11 cellular contexts compared by ENCODE assay signal in the genomic region with DNA sequence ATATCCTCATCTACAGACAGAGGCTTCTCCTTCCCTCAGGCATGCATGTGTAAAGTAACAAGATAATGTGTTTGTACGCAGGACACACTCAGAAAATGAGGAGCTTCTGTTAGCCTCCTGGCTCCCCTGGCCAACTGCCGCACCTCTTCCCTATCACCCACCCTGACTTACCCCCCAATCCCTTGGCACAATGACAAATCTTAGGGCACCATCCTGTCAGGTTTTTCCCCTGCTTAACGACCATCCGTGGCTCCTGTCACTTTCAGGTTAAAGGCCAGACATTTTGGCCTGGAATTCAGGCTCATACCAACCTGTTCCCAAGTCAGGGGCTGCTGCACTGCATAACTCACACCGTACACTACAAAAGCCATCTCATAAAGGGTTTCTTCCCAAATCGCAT. TPM values are rescaled to one million over a fixed set of nuclear protein-coding genes. Genes with fewer than 3 reads are reported as not detected.
DNase-seq lines count a peak whose midpoint lies in the region; ATAC-seq, FAIRE-seq and TF ChIP-seq lines count a peak whose summit lies in the region.
"Had no signal": no experiment of that assay in that cellular context is flagged by ENCODE, and none has a peak within 500 bp of the region (broad histone marks: within the 10 kb centered on the region; RNA-seq: fewer than 3 reads in every experiment).

No MANE protein-coding gene starts in this region.

- TF ChIP-seq RAD21 in liver (IDR thresholded peaks at IDR 0.05) = no peak
- TF ChIP-seq RAD21 in HepG2 (CRISPR knock-in tag; IDR thresholded peaks at IDR 0.05) = no peak

- DNase-seq in HepG2 (ENCODE audit: low spot score) (no peak), ascending aorta (ENCODE audit: low spot score in 2 of 2) (no peak), uterus (peak in 1 of 2 donors; percentile 52), NCI-H2107 treated with DMSO at 0.1 percent for 48 hours (lab: John Stamatoyannopoulos, UW; ENCODE audit: unreplicated experiment) (no peak), RCC 7860 (ENCODE audit: low spot score) (no peak)
- peak in 2 of 9 donors; percentile 25 to 34 for DNase-seq in naive thymus-derived CD4-positive, alpha-beta T cell
- DNase-seq: activated CD8-positive, alpha-beta memory T cell treated with anti-CD3 and anti-CD28 coated beads for 24 hours; Caco-2 had no signal

- peak overlapping the region; percentile 52 to 61 for H3K27ac ChIP-seq in liver (ENCODE audit: low read depth in 1 of 2, low read length in 2 of 2)
- no peak overlapping the region for H3K27ac ChIP-seq in HepG2 (ENCODE audit: extremely low read length, insufficient read depth, low read length)
- H3K27ac ChIP-seq in ascending aorta = peak overlapping the region; percentile 78 to 86
- H3K27ac ChIP-seq in naive thymus-derived CD4-positive, alpha-beta T cell (ENCODE audit: low read depth, low read length) = peak overlapping the region; percentile 97
- H3K27ac ChIP-seq in uterus = peak overlapping the region; percentile 97 to 98

- peak overlapping the region; percentile 74 to 99 (median 97) for H3K27ac Mint-ChIP-seq in naive thymus-derived CD4-positive, alpha-beta T cell

- no peaks in the 10 kb centered on the region for H3K27me3 Mint-ChIP-seq in naive thymus-derived CD4-positive, alpha-beta T cell

- peaks cover 0 to 29% (median 0%) of the 10 kb centered on the region in 5 donors for H3K36me3 Mint-ChIP-seq in naive thymus-derived CD4-positive, alpha-beta T cell

- H3K4me3 ChIP-seq in liver (ENCODE audit: low read depth in 1 of 3, low read length in 3 of 3) (no peak overlapping the region), HepG2 (replicated peaks in 1 of 3; ENCODE audit: insufficient read depth in 1 of 3, low read depth in 2 of 3, low read length in 3 of 3) (no peak overlapping the region), ascending aorta (no peak overlapping the region), uterus (peak overlapping the region in 1 of 2 donors; percentile 16)
- peak overlapping the region; percentile 31 for H3K4me3 ChIP-seq in naive thymus-derived CD4-positive, alpha-beta T cell (ENCODE audit: low read length)

- H3K27me3 ChIP-seq in liver (ENCODE audit: control insufficient read depth in 4 of 4, insufficient read depth in 4 of 4, low read length in 3 of 4) (no peaks in the 10 kb centered on the region), HepG2 (ENCODE audit: control insufficient read depth in 1 of 2, insufficient read depth in 2 of 2, low read length in 2 of 2) (no peaks in the 10 kb centered on the region), ascending aorta (no peaks in the 10 kb centered on the region), uterus (no peaks in the 10 kb centered on the region)
- no peaks in the 10 kb centered on the region for H3K27me3 ChIP-seq in naive thymus-derived CD4-positive, alpha-beta T cell (ENCODE audit: control insufficient read depth in 2 of 2, insufficient read depth in 2 of 2, low read length in 2 of 2)

- H3K9ac ChIP-seq in liver (ENCODE audit: low read depth in 1 of 2, low read length in 2 of 2) (no peak overlapping the region), HepG2 (ENCODE audit: insufficient read depth, low read depth, low read length) (no peak overlapping the region)

- H3K9me3 Mint-ChIP-seq in naive thymus-derived CD4-positive, alpha-beta T cell = peaks cover 0 to 2% (median 0%) of the 10 kb centered on the region in 11 donors

- TF ChIP-seq POLR2A in HepG2 (IDR thresholded peaks at IDR 0.05; ENCODE audit: insufficient read depth in 1 of 2, low read depth in 2 of 2, low read length in 2 of 2) (no peak), uterus (IDR thresholded peaks at IDR 0.05) (no peak)

- CTCF ChIA-PET in HepG2 (lab: Yijun Ruan, JAX; ENCODE audit: low intra/inter-chr PET ratio, low total read pairs) = no interaction called here
- CTCF ChIA-PET in naive thymus-derived CD4-positive, alpha-beta T cell (lab: Charles Lee) = interaction anchor here (1.0 to 3.2 kb wide), 6 partner anchors 9 to 56 kb away, joined by 3 to 26 read pairs (median 6); partner anchors contain the start of gene AKNA

- TF ChIP-seq EP300 in HepG2 (IDR thresholded peaks at IDR 0.05; ENCODE audit: low read depth in 2 of 2, low read length in 2 of 2) = no peak
- no peak for TF ChIP-seq EP300 in HepG2 (CRISPR knock-in tag; IDR thresholded peaks at IDR 0.05; ENCODE audit: borderline replicate concordance)

- H2AFZ ChIP-seq in HepG2 (ENCODE audit: low read length) = no peak overlapping the region

- H3K36me3 ChIP-seq in liver (ENCODE audit: control insufficient read depth in 4 of 4, insufficient read depth in 3 of 4, low read depth in 1 of 4, low read length in 3 of 4) = no peaks in the 10 kb centered on the region
- H3K36me3 ChIP-seq in HepG2 (replicated peaks in 1 of 2; ENCODE audit: control insufficient read depth in 1 of 2, insufficient read depth in 2 of 2, low read length in 2 of 2) = no peaks in the 10 kb centered on the region
- H3K36me3 ChIP-seq in ascending aorta = no peaks in the 10 kb centered on the region
- H3K36me3 ChIP-seq in naive thymus-derived CD4-positive, alpha-beta T cell (ENCODE audit: control insufficient read depth in 2 of 3, insufficient read depth in 3 of 3, low read length in 3 of 3) = peaks cover 0 to 3% (median 0%) of the 10 kb centered on the region in 3 experiments
- H3K36me3 ChIP-seq in uterus = no peaks in the 10 kb centered on the region

- POLR2A ChIA-PET in HepG2 (lab: Yijun Ruan, JAX) = no interaction called here
- POLR2A ChIA-PET in naive thymus-derived CD4-positive, alpha-beta T cell (lab: Charles Lee) = interaction anchor here (0.7 to 33.2 kb wide), 8 partner anchors 9 to 258 kb away, joined by 3 to 978 read pairs (median 4); partner anchors contain the start of gene AKNA

- H4K20me1 ChIP-seq in HepG2 (ENCODE audit: insufficient read depth, low read length) = no peaks in the 10 kb centered on the region

- FAIRE-seq in HepG2 (lab: Jason Lieb, UNC) (no peak), RCC 7860 (lab: Jason Lieb, UNC) (no peak)
- FAIRE-seq: GM18507 had no signal

- H3K9me3 ChIP-seq in liver (ENCODE audit: control insufficient read depth in 4 of 4, low read length in 3 of 4) (no peaks in the 10 kb centered on the region), HepG2 (ENCODE audit: low read length) (no peaks in the 10 kb centered on the region), ascending aorta (no peaks in the 10 kb centered on the region), uterus (no peaks in the 10 kb centered on the region)
- H3K9me3 ChIP-seq in naive thymus-derived CD4-positive, alpha-beta T cell (ENCODE audit: control insufficient read depth in 2 of 3, low read length in 3 of 3) = no peaks in the 10 kb centered on the region
- H3K9me3 ChIP-seq: Caco-2 had no signal

- 31% methylated on average over 6 of the region's 6 CpGs for WGBS in liver
- 67% methylated on average over 6 of the region's 6 CpGs for WGBS in HepG2 (ENCODE audit: low lambda C conversion rate)

- H3K79me2 ChIP-seq in HepG2 (ENCODE audit: insufficient read depth, low read length) = no peaks in the 10 kb centered on the region

- no peak for TF ChIP-seq CTCF in liver (IDR thresholded peaks at IDR 0.05; ENCODE audit: low read depth, low read length, missing input control)
- no peak for TF ChIP-seq CTCF in HepG2 (CRISPR knock-in tag; IDR thresholded peaks at IDR 0.05)
- TF ChIP-seq CTCF in ascending aorta (IDR thresholded peaks at IDR 0.05) = no peak
- TF ChIP-seq CTCF in uterus (IDR thresholded peaks at IDR 0.05) = no peak

- H3K4me1 ChIP-seq in liver (ENCODE audit: control insufficient read depth in 4 of 4, insufficient read depth in 4 of 4, low read length in 3 of 4) (peaks cover 6 to 49% (median 43%) of the 10 kb centered on the region in 4 donors), HepG2 (ENCODE audit: insufficient read depth, low read length) (peaks cover 33% of the 10 kb centered on the region), ascending aorta (peaks cover 18 to 41% of the 10 kb centered on the region in 2 donors), uterus (peaks cover 0 to 13% of the 10 kb centered on the region in 2 donors)
- H3K4me1 ChIP-seq in naive thymus-derived CD4-positive, alpha-beta T cell (ENCODE audit: control insufficient read depth in 2 of 2, insufficient read depth in 2 of 2, low read length in 2 of 2) = peaks cover 46 to 70% of the 10 kb centered on the region in 2 donors

- ATAC-seq in HepG2 = no peak
- no peak for ATAC-seq in naive thymus-derived CD4-positive, alpha-beta T cell
- no peak for ATAC-seq in HG02642 (IDR thresholded peaks at IDR 0.05; ENCODE audit: poor library complexity, unreplicated experiment)

- no peak overlapping the region for H3K4me2 ChIP-seq in HepG2 (ENCODE audit: low read depth, low read length)

- H3K4me1 Mint-ChIP-seq in naive thymus-derived CD4-positive, alpha-beta T cell = peaks cover 59 to 77% (median 74%) of the 10 kb centered on the region in 7 donors

- in situ Hi-C loops in HepG2 (cut with HindIII; ENCODE audit: extremely low pct_ligation_motif_present, low pct_unique_long_range_greater_than_20kb) = no loop called here

- H3K4me3 Mint-ChIP-seq in naive thymus-derived CD4-positive, alpha-beta T cell = peak overlapping the region; percentile 77 to 99 (median 90)

- intact Hi-C loops in HepG2 (cut with micrococcal nuclease; ENCODE audit: unreplicated experiment) (no loop called here), ascending aorta (cut with DNase I) (loop anchor here (5.0 to 10.0 kb wide), 4 partner anchors 192 to 1760 kb away; partner anchors contain the start of genes ATP6V1G1 and PAPPA), uterus (cut with DNase I; ENCODE audit: low total_unique reads) (no loop called here)
- intact Hi-C loops in naive thymus-derived CD4-positive, alpha-beta T cell (cut with micrococcal nuclease) = loop anchor here (2.0 to 5.0 kb wide), 2 partner anchors 33 to 56 kb away; no protein-coding TSS in a partner anchor

- BruUV-seq in HepG2 (replicated peaks; lab: Mats Ljungman, UMichigan) = no TSS peak

RNA-seq across cellular contexts. Expression of gene AKNA, which starts 7.4 kb away (rescaled TPM):
- total RNA-seq in liver = 10 to 100 TPM in 1 of 2 donors, 1 to 10 TPM in 1; 7.2 to 31.7 TPM
- 1 to 10 TPM; 4.2 to 6.6 TPM for polyA plus RNA-seq in liver
- 2.5 and 3.1 TPM in 2 replicates for total RNA-seq in HepG2 (2016; rRNA removed; fragmentation: Illumina TruSeq; extraction: Trizol)
- 0.44 and 0.81 TPM in 2 replicates for total RNA-seq in HepG2 (2016; cell fraction: cytosol; rRNA removed; fragmentation: Illumina TruSeq; extraction: Trizol; ENCODE audit: low read depth)
- 2.1 and 3.1 TPM in 2 replicates for total RNA-seq in HepG2 (2016; cell fraction: insoluble cytoplasmic fraction; rRNA removed; fragmentation: Illumina TruSeq; extraction: Trizol)
- 1.4 and 1.9 TPM in 2 replicates for total RNA-seq in HepG2 (2016; cell fraction: membrane; rRNA removed; fragmentation: Illumina TruSeq; extraction: Trizol)
- total RNA-seq in HepG2 (2016; cell fraction: nucleus; rRNA removed; fragmentation: Illumina TruSeq; extraction: Trizol) = 2.4 and 2.8 TPM in 2 replicates
- polyA plus RNA-seq in HepG2 (2011; rRNA removed) = 3.0 and 4.8 TPM in 2 replicates
- polyA plus RNA-seq in HepG2 (2011; cell fraction: cytosol; rRNA removed) = 2.1 and 2.5 TPM in 2 replicates
- 15.0 and 15.5 TPM in 2 replicates for polyA plus RNA-seq in HepG2 (2011; cell fraction: nucleus; rRNA removed)
- 4.7 and 7.6 TPM in 2 replicates for polyA plus RNA-seq in HepG2 (2012)
- polyA plus RNA-seq in HepG2 (2016; cell fraction: cytosol; fragmentation: Illumina TruSeq; extraction: Trizol; ENCODE audit: low read depth) = 0.41 and 0.43 TPM in 2 replicates
- polyA plus RNA-seq in HepG2 (2016; cell fraction: insoluble cytoplasmic fraction; fragmentation: Illumina TruSeq; extraction: Trizol; ENCODE audit: low read depth) = 2.0 and 3.7 TPM in 2 replicates
- polyA plus RNA-seq in HepG2 (2016; cell fraction: membrane; fragmentation: Illumina TruSeq; extraction: Trizol; ENCODE audit: low read depth) = 1.1 and 1.4 TPM in 2 replicates
- polyA plus RNA-seq in HepG2 (2016; cell fraction: nucleus; fragmentation: Illumina TruSeq; extraction: Trizol; ENCODE audit: insufficient read depth, low read depth) = 6.0 and 6.2 TPM in 2 replicates
- 7.8 and 7.9 TPM in 2 replicates for polyA minus RNA-seq in HepG2 (2011; rRNA and poly(A)+ RNA removed; ENCODE audit: low replicate concordance)
- polyA minus RNA-seq in HepG2 (2011; cell fraction: cytosol; rRNA and poly(A)+ RNA removed) = 3.5 and 3.7 TPM in 2 replicates
- polyA minus RNA-seq in HepG2 (2011; cell fraction: nucleus; rRNA and poly(A)+ RNA removed) = 12.0 and 15.4 TPM in 2 replicates
- total RNA-seq in ascending aorta = 87.9 TPM
- total RNA-seq in naive thymus-derived CD4-positive, alpha-beta T cell = 100 to 1,000 TPM; 276 to 403 (median 375) TPM
- polyA plus RNA-seq in naive thymus-derived CD4-positive, alpha-beta T cell = 10 to 100 TPM; 20.5 to 39.6 TPM
- 100 to 1,000 TPM in 1 of 4 donors, 10 to 100 TPM in 3; 24.1 to 123 (median 34.3) TPM for total RNA-seq in uterus

Comparison
In these comparisons a context has a peak if more than half of its experiments do, and no peak if none do; other contexts are left out.
1. intact Hi-C loops: an anchor here in ascending aorta (5.0 to 10.0 kb wide) and naive thymus-derived CD4-positive, alpha-beta T cell (2.0 to 5.0 kb wide); none called in HepG2 and uterus.